Comparison of ENCODE assay signal across 23 cellular contexts in genomic region chr13:38542601-38543000, GRCh38.
DNase-seq lines count a peak whose midpoint lies in the region; ATAC-seq and FAIRE-seq lines count a peak whose summit lies in the region.
"Had no signal": no experiment of that assay in that cellular context is flagged by ENCODE, and none has a peak within 500 bp of the region (broad histone marks: within the 10 kb centered on the region; RNA-seq: fewer than 3 reads in every experiment).

No MANE protein-coding gene starts in this region.

- DNase-seq in ACHN: peak; percentile 71
- DNase-seq in HS-27A (ENCODE audit: low read depth): peak; percentile 53
- peak; percentile 90 for DNase-seq in SW480 (ENCODE audit: low spot score)
- peak; percentile 75 for DNase-seq in glomerular visceral epithelial cell (ENCODE audit: extremely low spot score)
- DNase-seq in frontal cortex (ENCODE audit: low spot score in 2 of 2): no peak
- DNase-seq: activated B cell treated with CpG ODN at 0.5 μM for 24 hours; activated CD4-positive, alpha-beta T cell treated with anti-CD3 and anti-CD28 coated beads, Interleukin-2, amount 50 U/mL, for 48 hours; activated CD8-positive, alpha-beta memory T cell treated with anti-CD3 and anti-CD28 coated beads, Interleukin-2, amount 50 U/mL, for 48 hours; activated naive CD8-positive, alpha-beta T cell treated with anti-CD3 and anti-CD28 coated beads, Interleukin-2, amount 10 ng/mL, durations not matched to agents 7 days and 5 days; body of pancreas; Caco-2; effector memory CD8-positive, alpha-beta T cell; head of caudate nucleus; naive thymus-derived CD8-positive, alpha-beta T cell; NCI-H1436; NCI-H524 treated with DMSO at 0.1 percent for 48 hours; right cardiac atrium; trophoblast cell had no signal

- ATAC-seq in HG03354 (IDR thresholded peaks at IDR 0.05; ENCODE audit: poor library complexity, severe bottlenecking, unreplicated experiment) (no peak), HG02759 (IDR thresholded peaks at IDR 0.05; ENCODE audit: unreplicated experiment) (no peak), GM21723 (IDR thresholded peaks at IDR 0.05; ENCODE audit: unreplicated experiment) (no peak)
- ATAC-seq: body of pancreas; effector memory CD8-positive, alpha-beta T cell; HCT116; naive thymus-derived CD8-positive, alpha-beta T cell; right cardiac atrium; SK-N-SH treated with all-trans-retinoic acid at 6 μM for 48 hours had no signal

- in situ Hi-C loops in ACHN (cut with HindIII; ENCODE audit: low pct_ligation_motif_present, low pct_unique_long_range_greater_than_20kb, low sequenced_read_pairs): no loop called here

- FAIRE-seq in frontal cortex (lab: Jason Lieb, UNC): no peak

Comparison
In these comparisons a context has a peak if more than half of its experiments do, and no peak if none do; other contexts are left out.
1. DNase-seq: peak in ACHN (single experiment), HS-27A (single experiment), SW480 (single experiment) and glomerular visceral epithelial cell (single experiment); none in frontal cortex (0 of 2).